ENCODE assay signal across 19 cellular contexts in the genomic region with DNA sequence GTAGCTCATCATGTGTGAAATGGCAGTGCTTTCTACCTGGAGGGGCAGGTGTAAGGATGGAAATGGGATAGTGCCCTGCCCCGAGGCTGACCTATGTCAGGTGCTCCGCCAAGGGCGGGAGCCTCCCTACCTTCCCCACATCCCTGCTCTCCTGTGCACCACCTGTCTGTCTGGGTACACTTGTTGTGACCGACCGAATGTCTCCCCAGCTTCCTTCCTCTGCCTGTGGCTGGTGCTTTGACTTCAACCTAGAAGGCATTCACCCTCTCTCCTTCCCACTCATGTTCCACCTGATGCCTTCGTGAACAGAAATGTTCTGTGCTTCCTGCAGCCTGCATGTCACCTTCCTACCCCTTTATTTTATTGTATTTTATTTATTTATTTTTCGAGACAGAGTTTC.
DNase-seq lines count a peak whose midpoint lies in the region; ATAC-seq and TF ChIP-seq lines count a peak whose summit lies in the region.
"Had no signal": no experiment of that assay in that cellular context is flagged by ENCODE, and none has a peak within 500 bp of the region (broad histone marks: within the 10 kb centered on the region; RNA-seq: fewer than 3 reads in every experiment).

No MANE protein-coding gene starts in this region.

- peaks cover 15% of the 10 kb centered on the region for H3K36me3 Mint-ChIP-seq in activated naive CD4-positive, alpha-beta T cell treated with anti-CD3 and anti-CD28 coated beads, Interleukin-2, amount 50 U/mL, for 24 hours
- H3K36me3 Mint-ChIP-seq in activated naive CD4-positive, alpha-beta T cell treated with anti-CD3 and anti-CD28 coated beads, Interleukin-2, amount 50 U/mL, for 72 hours: no peaks in the 10 kb centered on the region
- peaks cover 4 to 65% (median 12%) of the 10 kb centered on the region in 3 donors for H3K36me3 Mint-ChIP-seq in CD8-positive, alpha-beta memory T cell

- no peaks in the 10 kb centered on the region for H3K9me3 Mint-ChIP-seq in activated naive CD4-positive, alpha-beta T cell treated with anti-CD3 and anti-CD28 coated beads, Interleukin-2, amount 50 U/mL, for 24 hours
- H3K9me3 Mint-ChIP-seq in activated naive CD4-positive, alpha-beta T cell treated with anti-CD3 and anti-CD28 coated beads, Interleukin-2, amount 50 U/mL, for 72 hours: no peaks in the 10 kb centered on the region
- no peaks in the 10 kb centered on the region for H3K9me3 Mint-ChIP-seq in CD8-positive, alpha-beta memory T cell
- H3K9me3 Mint-ChIP-seq: HFFc6 had no signal

- DNase-seq in activated naive CD4-positive, alpha-beta T cell treated with anti-CD3 and anti-CD28 coated beads, Interleukin-2, amount 50 U/mL, for 72 hours (ENCODE audit: low spot score in 2 of 2): no peak
- DNase-seq in CD8-positive, alpha-beta memory T cell: no peak
- DNase-seq in ecto neural progenitor cell (ENCODE audit: low spot score) (peak; percentile 32), occipital lobe (lab: John Stamatoyannopoulos, UW) (no peak), RWPE1 (ENCODE audit: low spot score) (no peak)
- DNase-seq: COR-L47, DMS 273 treated with DMSO at 0.1 percent for 48 hours, DND-41, HFFc6, KBM-7, NCI-H1105 treated with DMSO at 0.1 percent for 48 hours, NCI-H1694, NCI-H2081 treated with DMSO at 0.1 percent for 48 hours, NCI-H446 treated with DMSO at 0.1 percent for 48 hours had no signal

- no peak for TF ChIP-seq CTCF in RWPE1 (conservative IDR thresholded peaks at IDR 0.05; ENCODE audit: low read depth)

- H3K27me3 Mint-ChIP-seq in activated naive CD4-positive, alpha-beta T cell treated with anti-CD3 and anti-CD28 coated beads, Interleukin-2, amount 50 U/mL, for 24 hours: no peaks in the 10 kb centered on the region
- no peaks in the 10 kb centered on the region for H3K27me3 Mint-ChIP-seq in CD8-positive, alpha-beta memory T cell

- peaks cover 47% of the 10 kb centered on the region for H3K4me1 ChIP-seq in CD8-positive, alpha-beta memory T cell (ENCODE audit: insufficient read depth, low read length)
- H3K4me1 ChIP-seq in thymus (ENCODE audit: control insufficient read depth, insufficient read depth, low read length): peaks cover 14% of the 10 kb centered on the region

- peaks cover 55% of the 10 kb centered on the region for H3K4me1 Mint-ChIP-seq in activated naive CD4-positive, alpha-beta T cell treated with anti-CD3 and anti-CD28 coated beads, Interleukin-2, amount 50 U/mL, for 24 hours
- peaks cover 52 to 66% (median 59%) of the 10 kb centered on the region in 3 donors for H3K4me1 Mint-ChIP-seq in CD8-positive, alpha-beta memory T cell

- H3K4me3 Mint-ChIP-seq in activated naive CD4-positive, alpha-beta T cell treated with anti-CD3 and anti-CD28 coated beads, Interleukin-2, amount 50 U/mL, for 24 hours: no peak overlapping the region
- no peak overlapping the region for H3K4me3 Mint-ChIP-seq in CD8-positive, alpha-beta memory T cell
- H3K4me3 Mint-ChIP-seq: HFFc6 had no signal

- no peaks in the 10 kb centered on the region for H3K27me3 ChIP-seq in CD8-positive, alpha-beta memory T cell (ENCODE audit: insufficient read depth, low read length, poor library complexity, severe bottlenecking)
- no peaks in the 10 kb centered on the region for H3K27me3 ChIP-seq in thymus (ENCODE audit: control insufficient read depth, insufficient read depth)
- H3K27me3 ChIP-seq: BLaER1 had no signal

- ATAC-seq in activated naive CD4-positive, alpha-beta T cell treated with anti-CD3 and anti-CD28 coated beads, Interleukin-2, amount 50 U/mL, for 72 hours: no peak
- ATAC-seq: HepG2, Panc1 had no signal

- POLR2A ChIA-PET in CD8-positive, alpha-beta memory T cell (lab: Charles Lee): no interaction called here
- POLR2A ChIA-PET in RWPE1 (lab: Yijun Ruan, JAX; ENCODE audit: low non-redundant PET): no interaction called here

- no peak overlapping the region for H3K27ac ChIP-seq in CD8-positive, alpha-beta memory T cell (ENCODE audit: low read depth, low read length)
- H3K27ac ChIP-seq in thymus (ENCODE audit: low read depth): peak overlapping the region; percentile 68
- H3K27ac ChIP-seq in RWPE1: no peak overlapping the region
- H3K27ac ChIP-seq: BLaER1 had no signal

- peaks cover 23% of the 10 kb centered on the region for H3K36me3 ChIP-seq in CD8-positive, alpha-beta memory T cell (ENCODE audit: insufficient read depth, low read length)
- H3K36me3 ChIP-seq in thymus (ENCODE audit: control insufficient read depth, insufficient read depth): no peaks in the 10 kb centered on the region
- H3K36me3 ChIP-seq: BLaER1 had no signal

- H3K9me3 ChIP-seq in CD8-positive, alpha-beta memory T cell (ENCODE audit: low read length): no peaks in the 10 kb centered on the region
- no peaks in the 10 kb centered on the region for H3K9me3 ChIP-seq in thymus (ENCODE audit: control insufficient read depth)
- H3K9me3 ChIP-seq: BLaER1 had no signal

- WGBS in thymus: 72% methylated on average over 7 of the region's 7 CpGs

- peak overlapping the region; percentile 63 for H3K27ac Mint-ChIP-seq in activated naive CD4-positive, alpha-beta T cell treated with anti-CD3 and anti-CD28 coated beads, Interleukin-2, amount 50 U/mL, for 24 hours
- H3K27ac Mint-ChIP-seq in activated naive CD4-positive, alpha-beta T cell treated with anti-CD3 and anti-CD28 coated beads, Interleukin-2, amount 50 U/mL, for 72 hours: no peak overlapping the region
- peak overlapping the region; percentile 16 to 73 (median 45) for H3K27ac Mint-ChIP-seq in CD8-positive, alpha-beta memory T cell
- H3K27ac Mint-ChIP-seq: HFFc6 had no signal

- CTCF ChIA-PET in CD8-positive, alpha-beta memory T cell (lab: Charles Lee): interaction anchor here (1.0 to 2.0 kb wide), 3 partner anchors 34 to 157 kb away, joined by 3 to 8 read pairs (median 7); no protein-coding TSS in a partner anchor
- CTCF ChIA-PET in RWPE1 (lab: Yijun Ruan, JAX): no interaction called here

- no peak overlapping the region for H3K4me3 ChIP-seq in CD8-positive, alpha-beta memory T cell (ENCODE audit: low read length)
- no peak overlapping the region for H3K4me3 ChIP-seq in thymus (ENCODE audit: low read length)
- H3K4me3 ChIP-seq: BLaER1 had no signal

Comparison
In these comparisons a context has a peak if more than half of its experiments do, and no peak if none do; other contexts are left out.
1. H3K27ac Mint-ChIP-seq: peak in activated naive CD4-positive, alpha-beta T cell treated with anti-CD3 and anti-CD28 coated beads, Interleukin-2, amount 50 U/mL, for 24 hours (single experiment) and CD8-positive, alpha-beta memory T cell (8 of 8); none in activated naive CD4-positive, alpha-beta T cell treated with anti-CD3 and anti-CD28 coated beads, Interleukin-2, amount 50 U/mL, for 72 hours (0 of 2).